Comparison of ENCODE assay signal across 23 cellular contexts in the genomic region with DNA sequence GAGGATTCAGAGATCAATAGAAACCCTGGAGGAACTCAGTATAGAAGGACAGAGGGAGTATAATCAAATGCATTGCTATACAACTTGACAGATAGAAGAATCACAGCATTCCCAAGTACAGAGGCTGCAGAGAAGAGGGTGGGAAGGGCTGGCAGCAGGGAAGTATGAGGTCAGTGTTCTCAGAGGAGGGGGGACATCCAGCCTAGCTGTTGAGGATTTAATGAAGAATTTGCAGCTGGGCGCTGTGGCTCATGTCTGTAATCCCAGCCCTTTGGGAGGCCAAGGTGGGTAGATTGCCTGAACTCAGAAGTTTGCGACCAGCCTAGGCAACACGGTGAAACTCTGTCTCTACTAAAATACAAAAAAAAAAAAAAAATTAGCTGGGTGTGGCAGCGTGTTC.
DNase-seq lines count a peak whose midpoint lies in the region; ATAC-seq, FAIRE-seq and TF ChIP-seq lines count a peak whose summit lies in the region.
"Had no signal": no experiment of that assay in that cellular context is flagged by ENCODE, and none has a peak within 500 bp of the region (broad histone marks: within the 10 kb centered on the region; RNA-seq: fewer than 3 reads in every experiment).

No MANE protein-coding gene starts in this region.

- H3K27me3 ChIP-seq in GM23248 (replicated peaks; ENCODE audit: insufficient read depth) (no peaks in the 10 kb centered on the region), endothelial cell of umbilical vein (ENCODE audit: control insufficient read depth in 2 of 2, insufficient read depth in 2 of 2, low read length in 2 of 2) (no peaks in the 10 kb centered on the region)
- H3K27me3 ChIP-seq: ovary, upper lobe of left lung had no signal

- H3K9me3 ChIP-seq in GM23248 (ENCODE audit: low read depth) (no peaks in the 10 kb centered on the region), endothelial cell of umbilical vein (replicated peaks; ENCODE audit: control insufficient read depth, insufficient read depth, low read length) (no peaks in the 10 kb centered on the region)
- H3K9me3 ChIP-seq: ovary, upper lobe of left lung had no signal

- DNase-seq in GM23248 (no peak), NCI-H69 (lab: John Stamatoyannopoulos, UW) (peak; percentile 24), endothelial cell of umbilical vein (ENCODE audit: low read depth, low spot score) (no peak), skeletal muscle cell (ENCODE audit: low read depth) (no peak), dermis blood vessel endothelial cell (no peak), T-helper 9 cell (no peak), H54 (ENCODE audit: insufficient read length, low spot score) (no peak)
- DNase-seq: activated CD4-positive, alpha-beta T cell treated with anti-CD3 and anti-CD28 coated beads for 1 hour; activated CD8-positive, alpha-beta T cell treated with anti-CD3 and anti-CD28 coated beads for 36 hours; aorta; C1 segment of cervical spinal cord; DMS79; HFFc6; NCI-H1105; NCI-H1930; NCI-H526; ovary; right cardiac atrium; stimulated activated CD4-positive, alpha-beta T cell treated with anti-CD3 and anti-CD28 coated beads, Interleukin-4, amount 100 ng/mL, for 4 hours; stimulated activated naive B cell treated with anti-CD40 and anti-IgM and Interleukin-4, amounts not matched to agents 10 μg/mL and 1 μg/mL and 100 μg/mL, for 72 hours; T-helper 17 cell; upper lobe of left lung had no signal

- H3K9ac ChIP-seq in GM23248 = no peak overlapping the region
- H3K9ac ChIP-seq in endothelial cell of umbilical vein (replicated peaks; ENCODE audit: extremely low read depth, insufficient read depth, low read length) = no peak overlapping the region

- H3K4me2 ChIP-seq in GM23248 (ENCODE audit: unreplicated experiment) = peak overlapping the region; percentile 62
- no peak overlapping the region for H3K4me2 ChIP-seq in endothelial cell of umbilical vein (ENCODE audit: insufficient read depth, low read length)

- BruUV-seq in endothelial cell of umbilical vein (replicated peaks; lab: Mats Ljungman, UMichigan) = no TSS peak

- H3K4me1 ChIP-seq in GM23248 (ENCODE audit: insufficient read depth) (peaks cover 49% of the 10 kb centered on the region), endothelial cell of umbilical vein (ENCODE audit: control insufficient read depth, extremely low read depth, insufficient read depth, low read length) (peaks cover 43% of the 10 kb centered on the region)

- H3F3A ChIP-seq in GM23248 (ENCODE audit: insufficient read depth) = peaks cover 47% of the 10 kb centered on the region

- no peak for ATAC-seq in HG02870 (IDR thresholded peaks at IDR 0.05; ENCODE audit: unreplicated experiment)
- ATAC-seq: activated CD8-positive, alpha-beta T cell treated with anti-CD3 and anti-CD28 coated beads for 36 hours; right cardiac atrium; stimulated activated naive B cell treated with anti-CD40 and anti-IgM and Interleukin-4, amounts not matched to agents 10 μg/mL and 1 μg/mL and 100 μg/mL, for 72 hours; T-helper 17 cell had no signal

- H3K36me3 ChIP-seq in GM23248 (ENCODE audit: low read depth) (no peaks in the 10 kb centered on the region), endothelial cell of umbilical vein (ENCODE audit: control insufficient read depth in 2 of 2, extremely low read depth in 1 of 2, insufficient read depth in 2 of 2, low read length in 2 of 2) (no peaks in the 10 kb centered on the region)
- H3K36me3 ChIP-seq: ovary, upper lobe of left lung had no signal

- intact Hi-C loops in endothelial cell of umbilical vein (cut with micrococcal nuclease) = loop anchor here (5.0 kb wide), 1 partner anchor 35 kb away; no protein-coding TSS in a partner anchor

- CTCF ChIA-PET in endothelial cell of umbilical vein (lab: Charles Lee) = interaction anchor here (1.8 kb wide), 1 partner anchor 10 kb away, joined by 5 read pairs; no protein-coding TSS in a partner anchor

- no peak overlapping the region for H2AFZ ChIP-seq in GM23248
- H2AFZ ChIP-seq in endothelial cell of umbilical vein (ENCODE audit: low read depth, low read length) = no peak overlapping the region

- H3K27ac ChIP-seq in GM23248 (no peak overlapping the region), endothelial cell of umbilical vein (ENCODE audit: insufficient read depth, low read depth, low read length) (no peak overlapping the region)
- H3K27ac ChIP-seq: ovary, upper lobe of left lung had no signal

- dilution Hi-C loops in endothelial cell of umbilical vein (cut with MboI; ENCODE audit: extremely low pct_ligation_motif_present, low sequenced_read_pairs) = no loop called here

- WGBS in GM23248 (ENCODE audit: low coverage in 1 of 2, low lambda C conversion rate in 2 of 2, missing lambda C conversion rate in 2 of 2), 2 experiments = 71 to 79% methylated on average over 4 of the region's 4 CpGs

- H3K79me2 ChIP-seq in GM23248 (ENCODE audit: insufficient read depth) (peaks cover 99% of the 10 kb centered on the region), endothelial cell of umbilical vein (ENCODE audit: control insufficient read depth, insufficient read depth, low read length) (peaks cover 92% of the 10 kb centered on the region)

- in situ Hi-C loops in GM23248 (cut with MboI) = no loop called here

- FAIRE-seq in endothelial cell of umbilical vein (lab: Jason Lieb, UNC) (peak; percentile 56), H54 (lab: Jason Lieb, UNC) (no peak)

- POLR2A ChIA-PET in endothelial cell of umbilical vein (lab: Charles Lee) = no interaction called here

- H3K9me1 ChIP-seq in endothelial cell of umbilical vein (replicated peaks; ENCODE audit: control insufficient read depth, extremely low read depth, insufficient read depth, low read length) = no peaks in the 10 kb centered on the region

- H3K4me3 ChIP-seq in GM23248 (no peak overlapping the region), endothelial cell of umbilical vein (replicated peaks in 1 of 3; ENCODE audit: insufficient read depth in 1 of 3, low read depth in 1 of 3, low read length in 3 of 3) (no peak overlapping the region), skeletal muscle cell (ENCODE audit: low read depth, low read length) (peak overlapping the region; percentile 34)
- H3K4me3 ChIP-seq: ovary, upper lobe of left lung had no signal

- no peak for TF ChIP-seq CTCF in endothelial cell of umbilical vein (IDR thresholded peaks at IDR 0.05; ENCODE audit: extremely low read depth in 1 of 2, insufficient read depth in 1 of 2, low read depth in 1 of 2, low read length in 2 of 2)

- TF ChIP-seq POLR2A in endothelial cell of umbilical vein (IDR thresholded peaks at IDR 0.05; ENCODE audit: low read depth, low read length) (no peak), H54 (IDR thresholded peaks at IDR 0.05; ENCODE audit: low read depth, low read length) (no peak)

- H4K20me1 ChIP-seq in GM23248 (ENCODE audit: insufficient read depth) = 0 out of 2 replicates have a peak, but pooled peaks cover 15% of the 10 kb centered on the region
- H4K20me1 ChIP-seq in endothelial cell of umbilical vein (replicated peaks; ENCODE audit: control insufficient read depth, extremely low read depth, insufficient read depth, low read length) = peaks cover 4% of the 10 kb centered on the region

- no peaks in the 10 kb centered on the region for H3K9me2 ChIP-seq in GM23248 (ENCODE audit: insufficient read depth)

TF ChIP-seq in endothelial cell of umbilical vein, 7 proteins besides CTCF, POLR2A, EP300 and RAD21:
- TF ChIP-seq MYC (IDR thresholded peaks at IDR 0.05; ENCODE audit: low read depth, low read length) (no peak), EZH2 (IDR thresholded peaks at IDR 0.05; ENCODE audit: borderline replicate concordance, low read depth, low read length, severe bottlenecking) (no peak)
